In genomic region chr14:19408519-19408918, GRCh38 we compare ENCODE assay signal across 14 cellular contexts. TPM values are rescaled to one million over a fixed set of nuclear protein-coding genes. Genes with fewer than 3 reads are reported as not detected.
"Had no signal": no experiment of that assay in that cellular context is flagged by ENCODE, and none has a peak within 500 bp of the region (broad histone marks: within the 10 kb centered on the region; RNA-seq: fewer than 3 reads in every experiment).

No MANE protein-coding gene starts in this region.

RNA-seq across cellular contexts. Expression of gene POTEG, which starts 25.6 kb away (rescaled TPM):
- total RNA-seq: activated B cell treated with CpG ODN at 0.5 μM for 24 hours; activated CD4-positive, alpha-beta memory T cell treated with anti-CD3 and anti-CD28 coated beads for 36 hours; activated CD4-positive, alpha-beta memory T cell treated with anti-CD3 and anti-CD28 coated beads, Interleukin-2, amount 10 ng/mL, durations not matched to agents 7 days and 5 days; activated CD4-positive, alpha-beta T cell treated with anti-CD3 and anti-CD28 coated beads for 36 hours; activated CD4-positive, alpha-beta T cell treated with anti-CD3 and anti-CD28 coated beads, Interleukin-2, amount 10 ng/mL, durations not matched to agents 7 days and 5 days; activated CD8-positive, alpha-beta memory T cell treated with anti-CD3 and anti-CD28 coated beads for 36 hours; activated CD8-positive, alpha-beta memory T cell treated with anti-CD3 and anti-CD28 coated beads, Interleukin-2, amount 10 ng/mL, durations not matched to agents 7 days and 5 days; activated CD8-positive, alpha-beta T cell treated with anti-CD3 and anti-CD28 coated beads for 36 hours; activated CD8-positive, alpha-beta T cell treated with anti-CD3 and anti-CD28 coated beads, Interleukin-2, amount 10 ng/mL, durations not matched to agents 7 days and 5 days; T-cell; T-helper 1 cell treated with Interleukin-12 subunit alpha and Interleukin-12 subunit beta and Interleukin-4 antibody, amounts not matched to agents 30 ng/mL and 1 ng/mL, for 36 hours; T-helper 17 cell; T-helper 2 cell treated with Interferon-gamma antibody and Interleukin-4, amounts not matched to agents 100 ng/mL and 5 ng/mL, for 36 hours; WTC11 had no signal
